In the genomic region with DNA sequence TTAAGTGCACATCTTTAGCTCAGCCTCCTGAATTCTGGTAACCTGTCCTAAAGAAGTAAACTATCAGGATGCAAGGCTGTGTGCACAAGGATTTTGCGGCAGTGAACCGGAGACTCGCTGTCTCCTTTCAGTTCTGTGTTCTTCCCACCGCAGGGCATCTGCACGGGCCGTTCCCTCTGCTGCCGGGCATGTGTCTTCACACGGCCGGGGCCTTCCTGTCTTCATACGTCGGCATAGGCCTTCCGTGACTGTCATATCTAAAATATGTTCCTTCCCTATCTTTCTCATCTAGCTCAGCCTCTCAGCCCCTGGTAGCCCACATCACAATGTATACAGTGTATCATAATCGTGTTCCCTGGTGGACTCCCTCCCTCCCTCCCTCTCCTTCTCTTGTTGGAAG, we compare ENCODE assay signal across 1 cellular context.
TF ChIP-seq lines count a peak whose summit lies in the region.

No MANE protein-coding gene starts in this region.

TF ChIP-seq in H1, 55 proteins besides CTCF, POLR2A, EP300 and RAD21 (continued from another document):
- TF ChIP-seq ASH2L (IDR thresholded peaks at IDR 0.05; ENCODE audit: low read length): no peak
- TF ChIP-seq JUND (IDR thresholded peaks at IDR 0.05; ENCODE audit: low read length): no peak
- TF ChIP-seq GABPA (IDR thresholded peaks at IDR 0.05; ENCODE audit: borderline replicate concordance, insufficient read depth, low read length): no peak
- no peak for TF ChIP-seq CBX5 (IDR thresholded peaks at IDR 0.05; ENCODE audit: low read depth, low read length)
- no peak for TF ChIP-seq SP1 (IDR thresholded peaks at IDR 0.05; ENCODE audit: low read depth, low read length)
TF ChIP-seq in H1: peak in this region for 0.
